In genomic region chr16:83742520-83742919, GRCh38 we compare ENCODE assay signal across 21 cellular contexts.
"Had no signal": no experiment of that assay in that cellular context is flagged by ENCODE, and none has a peak within 500 bp of the region (broad histone marks: within the 10 kb centered on the region; RNA-seq: fewer than 3 reads in every experiment).

No MANE protein-coding gene starts in this region.

- ATAC-seq: activated CD8-positive, alpha-beta T cell treated with anti-CD3 and anti-CD28 coated beads for 36 hours; activated T-cell treated with anti-CD3 and anti-CD28 coated beads, Interleukin-2, amount 50 U/mL, for 4 hours; effector memory CD8-positive, alpha-beta T cell; right cardiac atrium; stimulated activated naive CD8-positive, alpha-beta T cell treated with anti-CD3 and anti-CD28 coated beads, Interleukin-15, Interleukin-2, amounts not matched to agents 100 U/mL and 50 U/mL, for 24 hours had no signal

- DNase-seq: activated CD4-positive, alpha-beta T cell treated with anti-CD3 and anti-CD28 coated beads, Interleukin-2, amount 10 ng/mL, durations not matched to agents 24 days and 14 days; activated CD4-positive, CD25-positive, alpha-beta regulatory T cell; activated CD8-positive, alpha-beta T cell treated with anti-CD3 and anti-CD28 coated beads for 36 hours; activated effector memory CD4-positive, alpha-beta T cell treated with Interleukin-2 at 50 U/mL for 16 hours; activated T-cell treated with anti-CD3 and anti-CD28 coated beads, Interleukin-2, amount 50 U/mL, for 4 hours; dermis blood vessel endothelial cell; effector memory CD8-positive, alpha-beta T cell; esophagus squamous epithelium; islet precursor cell; occipital lobe; stimulated activated naive CD8-positive, alpha-beta T cell treated with anti-CD3 and anti-CD28 coated beads, Interleukin-15, Interleukin-2, amounts not matched to agents 100 U/mL and 50 U/mL, for 24 hours; T-helper 1 cell; T-helper 9 cell had no signal

- H3K27me3 Mint-ChIP-seq: activated CD4-positive, alpha-beta T cell treated with anti-CD3 and anti-CD28 coated beads, Interleukin-2, amount 10 ng/mL, durations not matched to agents 24 days and 14 days; activated naive CD4-positive, alpha-beta T cell treated with anti-CD3 and anti-CD28 coated beads, Interleukin-2, amount 50 U/mL, for 24 hours; progenitor cell of endocrine pancreas had no signal

- H3K27ac Mint-ChIP-seq: activated CD4-positive, alpha-beta T cell treated with anti-CD3 and anti-CD28 coated beads, Interleukin-2, amount 10 ng/mL, durations not matched to agents 24 days and 14 days; activated CD8-positive, alpha-beta T cell treated with anti-CD3 and anti-CD28 coated beads for 36 hours; activated naive CD4-positive, alpha-beta T cell treated with anti-CD3 and anti-CD28 coated beads, Interleukin-2, amount 50 U/mL, for 24 hours; effector memory CD8-positive, alpha-beta T cell; progenitor cell of endocrine pancreas; type B pancreatic cell had no signal

- H3K9me3 Mint-ChIP-seq: activated CD4-positive, alpha-beta T cell treated with anti-CD3 and anti-CD28 coated beads, Interleukin-2, amount 10 ng/mL, durations not matched to agents 24 days and 14 days; activated CD8-positive, alpha-beta T cell treated with anti-CD3 and anti-CD28 coated beads for 36 hours; activated naive CD4-positive, alpha-beta T cell treated with anti-CD3 and anti-CD28 coated beads, Interleukin-2, amount 50 U/mL, for 24 hours; activated T-cell treated with anti-CD3 and anti-CD28 coated beads, Interleukin-2, amount 50 U/mL, for 4 hours; effector memory CD8-positive, alpha-beta T cell had no signal

- H3K4me1 Mint-ChIP-seq: activated CD4-positive, alpha-beta T cell treated with anti-CD3 and anti-CD28 coated beads, Interleukin-2, amount 10 ng/mL, durations not matched to agents 24 days and 14 days; activated naive CD4-positive, alpha-beta T cell treated with anti-CD3 and anti-CD28 coated beads, Interleukin-2, amount 50 U/mL, for 24 hours; mesothelial cell of epicardium had no signal

- H3K4me3 Mint-ChIP-seq: activated CD4-positive, alpha-beta T cell treated with anti-CD3 and anti-CD28 coated beads, Interleukin-2, amount 10 ng/mL, durations not matched to agents 24 days and 14 days; activated CD8-positive, alpha-beta T cell treated with anti-CD3 and anti-CD28 coated beads for 36 hours; activated naive CD4-positive, alpha-beta T cell treated with anti-CD3 and anti-CD28 coated beads, Interleukin-2, amount 50 U/mL, for 24 hours; activated T-cell treated with anti-CD3 and anti-CD28 coated beads, Interleukin-2, amount 50 U/mL, for 4 hours; effector memory CD8-positive, alpha-beta T cell; mesothelial cell of epicardium; type B pancreatic cell had no signal

- H3K27ac ChIP-seq: esophagus squamous epithelium, hepatocyte, skin epidermis, suprapubic skin had no signal

- H3K36me3 Mint-ChIP-seq: activated naive CD4-positive, alpha-beta T cell treated with anti-CD3 and anti-CD28 coated beads, Interleukin-2, amount 50 U/mL, for 24 hours; mesothelial cell of epicardium; type B pancreatic cell had no signal
